Comparison of ENCODE assay signal across 8 cellular contexts in genomic region chr7:104160375-104160774, GRCh38. TPM values are rescaled to one million over a fixed set of nuclear protein-coding genes. Genes with fewer than 3 reads are reported as not detected.
DNase-seq lines count a peak whose midpoint lies in the region; ATAC-seq, FAIRE-seq and TF ChIP-seq lines count a peak whose summit lies in the region.

No MANE protein-coding gene starts in this region.

- POLR2A ChIA-PET in A673 (lab: Charles Lee; ENCODE audit: low non-redundant PET), result no interaction called here

- no peaks in the 10 kb centered on the region for H3K27me3 ChIP-seq in A673 (replicated peaks; ENCODE audit: insufficient read depth, low read depth, low read length, poor library complexity)
- no peaks in the 10 kb centered on the region for H3K27me3 ChIP-seq in foreskin keratinocyte

- H3K36me3 ChIP-seq in A673 (ENCODE audit: insufficient read depth, low read length, poor library complexity, severe bottlenecking), result peaks cover 25% of the 10 kb centered on the region

- H3K4me3 ChIP-seq in A673 (ENCODE audit: low read depth, low read length, poor library complexity, severe bottlenecking), result no peak overlapping the region

- ATAC-seq in foreskin keratinocyte, result no peak
- ATAC-seq in GM18907 (IDR thresholded peaks at IDR 0.05; ENCODE audit: unreplicated experiment), result no peak
- no peak for ATAC-seq in HG03095 (IDR thresholded peaks at IDR 0.05; ENCODE audit: unreplicated experiment)

- H3K4me1 ChIP-seq in A673 (ENCODE audit: insufficient read depth, low read length, poor library complexity, severe bottlenecking) (no peaks in the 10 kb centered on the region), foreskin keratinocyte (no peaks in the 10 kb centered on the region)

- BruUV-seq in A673 (replicated peaks; lab: Mats Ljungman, UMichigan), result no TSS peak

- in situ Hi-C loops in GM13977 (cut with MboI; ENCODE audit: low pct_unique_long_range_greater_than_20kb, low sequenced_read_pairs, unreplicated experiment), result loop anchor here (25.0 kb wide), 1 partner anchor 598 kb away; no protein-coding TSS in a partner anchor

- peak; percentile 40 for DNase-seq in A673 (ENCODE audit: low spot score)
- DNase-seq in GM13977 (ENCODE audit: low spot score), result no peak
- peak; percentile 20 for DNase-seq in RCC 7860 (ENCODE audit: low spot score)
- no peak for DNase-seq in foreskin keratinocyte
- no peak for DNase-seq in activated naive CD4-positive, alpha-beta T cell treated with Interleukin-2 at 50 U/mL for 16 hours
- DNase-seq in stimulated activated naive CD4-positive, alpha-beta T cell treated with Interleukin-2 at 50 U/mL for 16 hours (lab: John Stamatoyannopoulos, UW), result no peak

- H3K27ac ChIP-seq in A673 (ENCODE audit: low read depth, low read length, poor library complexity, severe bottlenecking), result no peak overlapping the region
- H3K27ac ChIP-seq in foreskin keratinocyte, result no peak overlapping the region

- TF ChIP-seq CTCF in A673 (conservative IDR thresholded peaks at IDR 0.05; ENCODE audit: low read depth, low read length) (peak; percentile 60; the same call in 1 of the 2 replicates), GM13977 (IDR thresholded peaks at IDR 0.05; ENCODE audit: extremely low read depth, insufficient read depth, missing control alignments) (peak; percentile 30), foreskin keratinocyte (conservative IDR thresholded peaks at IDR 0.05) (peak; percentile 57)

- H3K9me3 ChIP-seq in A673 (ENCODE audit: low read depth, low read length, poor library complexity, severe bottlenecking), result no peaks in the 10 kb centered on the region

- CTCF ChIA-PET in A673 (lab: Charles Lee), result no interaction called here

- peak; percentile 91 for FAIRE-seq in RCC 7860 (lab: Jason Lieb, UNC)

- intact Hi-C loops in A673 (cut with micrococcal nuclease; ENCODE audit: unreplicated experiment), result loop anchor here (5.0 kb wide), 1 partner anchor 713 kb away; the partner anchor contains the start of gene SLC26A5

RNA-seq across cellular contexts. Expression of gene ORC5, which starts 47.4 kb away (rescaled TPM):
- total RNA-seq in A673 (2021) (29.2 and 36.7 TPM in 2 replicates), foreskin keratinocyte (19.5 and 23.0 TPM in 2 replicates)
- polyA plus RNA-seq in foreskin keratinocyte, result 17.8 and 19.9 TPM in 2 replicates

Comparison
In these comparisons a context has a peak if more than half of its experiments do, and no peak if none do; other contexts are left out.
1. DNase-seq: peak in A673 (single experiment) and RCC 7860 (single experiment); none in GM13977 (single experiment), foreskin keratinocyte (0 of 2), activated naive CD4-positive, alpha-beta T cell treated with Interleukin-2 at 50 U/mL for 16 hours (single experiment) and stimulated activated naive CD4-positive, alpha-beta T cell treated with Interleukin-2 at 50 U/mL for 16 hours (single experiment).
2. Peak in every context shown above with its lines, with median percentiles within 50 percentile points of each other: CTCF ChIP-seq.